9 cellular contexts compared by ENCODE assay signal in the genomic region with DNA sequence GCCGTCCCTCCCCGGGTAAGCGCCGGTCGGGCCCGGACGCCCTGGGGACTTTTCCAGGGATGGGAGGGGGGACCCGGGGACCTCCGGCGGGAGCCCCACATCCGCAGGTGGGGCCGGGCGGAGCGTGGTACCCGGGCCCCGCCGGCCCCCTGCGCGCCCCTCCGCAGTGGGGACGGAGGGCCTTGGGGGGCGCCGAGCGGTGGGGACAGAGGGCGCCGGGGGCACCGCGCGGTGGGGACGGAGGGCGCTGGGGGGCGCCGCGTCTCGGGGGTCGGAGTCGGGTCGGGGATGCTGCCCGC. TPM values are rescaled to one million over a fixed set of nuclear protein-coding genes. Genes with fewer than 3 reads are reported as not detected.
DNase-seq lines count a peak whose midpoint lies in the region; ATAC-seq and TF ChIP-seq lines count a peak whose summit lies in the region.
"Had no signal": no experiment of that assay in that cellular context is flagged by ENCODE, and none has a peak within 500 bp of the region (broad histone marks: within the 10 kb centered on the region; RNA-seq: fewer than 3 reads in every experiment).

No MANE protein-coding gene starts in this region.

- H3K18ac ChIP-seq in mesenchymal stem cell (ENCODE audit: low read depth in 1 of 2, low read length in 2 of 2) = no peak overlapping the region

- peak overlapping the region; percentile 24 for H4K8ac ChIP-seq in mesenchymal stem cell (ENCODE audit: low read length)

- H3K36me3 ChIP-seq in brain microvascular endothelial cell (replicated peaks) (no peaks in the 10 kb centered on the region), mesenchymal stem cell (ENCODE audit: control insufficient read depth in 1 of 2, insufficient read depth in 2 of 2, low read depth in 1 of 2, low read length in 2 of 2) (no peaks in the 10 kb centered on the region)

- H3K4me2 ChIP-seq in mesenchymal stem cell (ENCODE audit: low read length, poor library complexity, severe bottlenecking) = peak overlapping the region; percentile 98

- H2BK12ac ChIP-seq in mesenchymal stem cell (ENCODE audit: low read length in 2 of 2) = no peak overlapping the region

- H4K91ac ChIP-seq in mesenchymal stem cell (ENCODE audit: low read length) = no peak overlapping the region

- H3K9me3 Mint-ChIP-seq in endothelial cell (ENCODE audit: unreplicated experiment) = no peaks in the 10 kb centered on the region

- peaks cover 9% of the 10 kb centered on the region for H3K4me1 ChIP-seq in mesenchymal stem cell (ENCODE audit: control insufficient read depth, insufficient read depth, low read depth, low read length)

- peak overlapping the region; percentile 19 for H2AFZ ChIP-seq in mesenchymal stem cell (ENCODE audit: low read depth, low read length)

- H2BK120ac ChIP-seq in mesenchymal stem cell (ENCODE audit: low read depth, low read length) = no peak overlapping the region

- H3K27me3 Mint-ChIP-seq in endothelial cell (ENCODE audit: unreplicated experiment) = peaks cover 4% of the 10 kb centered on the region

- H3K9me3 ChIP-seq in AG04450 (ENCODE audit: control insufficient read depth, insufficient read depth, low read length) = no peaks in the 10 kb centered on the region; the same call in 1 of the 2 replicates
- H3K9me3 ChIP-seq in mesenchymal stem cell (ENCODE audit: control insufficient read depth, low read length) = no peaks in the 10 kb centered on the region

- DNase-seq in AG04450 (ENCODE audit: low read depth, low spot score) (no peak), brain microvascular endothelial cell (no peak), mesenchymal stem cell (no peak), SIG-M5 (lab: John Stamatoyannopoulos, UW) (no peak), endothelial cell (ENCODE audit: low spot score) (no peak), LoVo (ENCODE audit: low spot score) (no peak)

- H3K4ac ChIP-seq in mesenchymal stem cell (ENCODE audit: low read depth in 1 of 2, low read length in 2 of 2) = no peak overlapping the region

- no peak for TF ChIP-seq CTCF in AG04450 (IDR thresholded peaks at IDR 0.05; ENCODE audit: low read depth, low read length)
- TF ChIP-seq CTCF in brain microvascular endothelial cell (IDR thresholded peaks at IDR 0.05; ENCODE audit: low read depth, low read length, missing control alignments) = no peak
- no peak for TF ChIP-seq CTCF in endothelial cell (IDR thresholded peaks at IDR 0.05; ENCODE audit: unreplicated experiment)

- H3K27ac Mint-ChIP-seq in endothelial cell (ENCODE audit: unreplicated experiment) = no peak overlapping the region

- H2BK15ac ChIP-seq in mesenchymal stem cell (ENCODE audit: low read depth, poor library complexity, severe bottlenecking) = no peak overlapping the region

- no peak overlapping the region for H3K23ac ChIP-seq in mesenchymal stem cell (ENCODE audit: low read length in 2 of 2)

- no peak overlapping the region for H3K14ac ChIP-seq in mesenchymal stem cell (ENCODE audit: low read length in 2 of 2)

- no peak overlapping the region for H2AK5ac ChIP-seq in mesenchymal stem cell (ENCODE audit: low read length, severe bottlenecking)

- H2BK5ac ChIP-seq in mesenchymal stem cell (ENCODE audit: low read depth, low read length, poor library complexity, severe bottlenecking) = no peak overlapping the region

- WGBS in mesenchymal stem cell = 0% methylated on average over 23 of the region's 39 CpGs

- H3K4me1 Mint-ChIP-seq in endothelial cell (ENCODE audit: unreplicated experiment) = peaks cover 65% of the 10 kb centered on the region

- H3K27ac ChIP-seq in AG04450 (ENCODE audit: low read depth, low read length) (no peak overlapping the region), brain microvascular endothelial cell (no peak overlapping the region), mesenchymal stem cell (ENCODE audit: low read length, poor library complexity, severe bottlenecking) (no peak overlapping the region)

- peaks cover 5% of the 10 kb centered on the region for H3K36me3 Mint-ChIP-seq in endothelial cell (ENCODE audit: low read depth, unreplicated experiment)
- H3K36me3 Mint-ChIP-seq: brain had no signal

- H3K27me3 ChIP-seq in AG04450 (ENCODE audit: control insufficient read depth, insufficient read depth, low read length) (peaks cover 41% of the 10 kb centered on the region), brain microvascular endothelial cell (replicated peaks) (peaks cover 22% of the 10 kb centered on the region), mesenchymal stem cell (ENCODE audit: control insufficient read depth in 1 of 2, insufficient read depth in 1 of 2, low read length in 2 of 2) (peaks cover 52 to 53% of the 10 kb centered on the region in 2 experiments)

- ATAC-seq in HG02642 (IDR thresholded peaks at IDR 0.05; ENCODE audit: poor library complexity, unreplicated experiment) (peak; percentile 25), GM21515 (IDR thresholded peaks at IDR 0.05; ENCODE audit: unreplicated experiment) (no peak)

- POLR2A ChIA-PET in AG04450 (lab: Yijun Ruan, JAX) = no interaction called here

- peak overlapping the region; percentile 65 for H3K9ac ChIP-seq in mesenchymal stem cell (ENCODE audit: low read length)

- in situ Hi-C loops in brain microvascular endothelial cell (cut with HindIII; ENCODE audit: low pct_ligation_motif_present, low sequenced_read_pairs) = no loop called here

- H3K79me1 ChIP-seq in mesenchymal stem cell (replicated peaks; ENCODE audit: low read length, poor library complexity, severe bottlenecking) = peaks cover 2% of the 10 kb centered on the region

- H3K4me3 Mint-ChIP-seq in endothelial cell (ENCODE audit: unreplicated experiment) = no peak overlapping the region

- H3K4me3 ChIP-seq in AG04450 (ENCODE audit: low read depth, low read length) (peak overlapping the region; percentile 43; the same call in 1 of the 2 replicates), brain microvascular endothelial cell (ENCODE audit: low read depth, low read length) (peak overlapping the region; percentile 58), mesenchymal stem cell (ENCODE audit: insufficient read depth in 1 of 2, low read depth in 1 of 2, low read length in 2 of 2) (peak overlapping the region; percentile 71 to 76)

- CTCF ChIA-PET in AG04450 (lab: Charles Lee) = interaction anchor here (1.0 kb wide), 1 partner anchor 27 kb away, joined by 3 read pairs; no protein-coding TSS in a partner anchor

RNA-seq across cellular contexts. Expression of a gene that starts 0.3 kb away (rescaled TPM):
- 0.12 and 0.16 TPM in 2 replicates for polyA plus RNA-seq in AG04450 (2011; rRNA removed)
- 0.39 and 0.60 TPM in 2 replicates for polyA minus RNA-seq in AG04450 (2011; rRNA and poly(A)+ RNA removed)
- 0.17 TPM for polyA plus RNA-seq in mesenchymal stem cell (2013, experiment 1 of 2)
- polyA plus RNA-seq in mesenchymal stem cell (2013, experiment 2 of 2) = 0.14 TPM
- total RNA-seq in endothelial cell (ENCODE audit: unreplicated experiment) = 135 TPM
